In genomic region chr4:146327859-146328258, GRCh38 we compare ENCODE assay signal across 28 cellular contexts.
DNase-seq lines count a peak whose midpoint lies in the region; ATAC-seq, FAIRE-seq and TF ChIP-seq lines count a peak whose summit lies in the region.
"Had no signal": no experiment of that assay in that cellular context is flagged by ENCODE, and none has a peak within 500 bp of the region (broad histone marks: within the 10 kb centered on the region; RNA-seq: fewer than 3 reads in every experiment).

No MANE protein-coding gene starts in this region.

- FAIRE-seq in endothelial cell of umbilical vein (lab: Jason Lieb, UNC) = no peak
- FAIRE-seq: GM12891, HepG2 had no signal

- TF ChIP-seq POLR2A in IMR-90 (IDR thresholded peaks at IDR 0.05; ENCODE audit: low read depth, low read length) (no peak), endothelial cell of umbilical vein (IDR thresholded peaks at IDR 0.05; ENCODE audit: low read depth, low read length) (no peak)

- H3K23ac ChIP-seq in IMR-90 (ENCODE audit: low read depth, low read length) = no peak overlapping the region

- H4K20me1 ChIP-seq in IMR-90 (ENCODE audit: insufficient read depth, low read length) = no peaks in the 10 kb centered on the region
- H4K20me1 ChIP-seq in endothelial cell of umbilical vein (replicated peaks; ENCODE audit: control insufficient read depth, extremely low read depth, insufficient read depth, low read length) = no peaks in the 10 kb centered on the region

- no peak overlapping the region for H4K8ac ChIP-seq in IMR-90 (ENCODE audit: low read depth in 2 of 2, low read length in 2 of 2)

- TF ChIP-seq CTCF in IMR-90 (conservative IDR thresholded peaks at IDR 0.05; ENCODE audit: low read depth, low read length) (no peak), endothelial cell of umbilical vein (IDR thresholded peaks at IDR 0.05; ENCODE audit: extremely low read depth in 1 of 2, insufficient read depth in 1 of 2, low read depth in 1 of 2, low read length in 2 of 2) (no peak), upper lobe of right lung (IDR thresholded peaks at IDR 0.05) (no peak)

- peak overlapping the region; percentile 20 for H3K4ac ChIP-seq in IMR-90 (ENCODE audit: low read depth, low read length)

- H3K27me3 ChIP-seq in ACC112 (ENCODE audit: insufficient read depth, low read length) (no peaks in the 10 kb centered on the region), IMR-90 (ENCODE audit: control insufficient read depth, insufficient read depth, low read length) (no peaks in the 10 kb centered on the region), endothelial cell of umbilical vein (ENCODE audit: control insufficient read depth in 2 of 2, insufficient read depth in 2 of 2, low read length in 2 of 2) (no peaks in the 10 kb centered on the region), upper lobe of right lung (no peaks in the 10 kb centered on the region)
- H3K27me3 ChIP-seq: MG63 had no signal

- H4K5ac ChIP-seq in IMR-90 (ENCODE audit: low read depth, low read length) = no peak overlapping the region

- no peaks in the 10 kb centered on the region for H3K9me1 ChIP-seq in IMR-90 (ENCODE audit: insufficient read depth, low read length)
- no peaks in the 10 kb centered on the region for H3K9me1 ChIP-seq in endothelial cell of umbilical vein (replicated peaks; ENCODE audit: control insufficient read depth, extremely low read depth, insufficient read depth, low read length)

- H4K91ac ChIP-seq in IMR-90 (ENCODE audit: insufficient read depth, low read depth, low read length) = no peak overlapping the region; the same call in 1 of the 2 replicates

- ATAC-seq in IMR-90 (ENCODE audit: low read depth) = no peak
- no peak for ATAC-seq in upper lobe of right lung
- ATAC-seq in GM21528 (IDR thresholded peaks at IDR 0.05; ENCODE audit: low FRiP score, unreplicated experiment) = no peak
- ATAC-seq in HG03432 (IDR thresholded peaks at IDR 0.05; ENCODE audit: unreplicated experiment) = no peak
- ATAC-seq: CD8-positive, alpha-beta T cell; HepG2; T-cell had no signal

- H3K79me1 ChIP-seq in IMR-90 (ENCODE audit: low read depth in 1 of 2, low read length in 2 of 2) = peaks cover 0 to 20% of the 10 kb centered on the region in 2 experiments; a peak in 2 of 4 replicates

- no peak overlapping the region for H2BK20ac ChIP-seq in IMR-90 (ENCODE audit: low read depth, low read length)

- 71% methylated on average over 1 of the region's 4 CpGs; no CpG with 5 or more reads in 1 of the 2 experiments for WGBS in IMR-90 (ENCODE audit: extremely low coverage in 2 of 2, insufficient read length in 1 of 2), 2 experiments

- no TSS peak for BruUV-seq in IMR-90 (replicated peaks; lab: Mats Ljungman, UMichigan)
- BruUV-seq in endothelial cell of umbilical vein (replicated peaks; lab: Mats Ljungman, UMichigan) = no TSS peak

- H3K4me3 ChIP-seq in ACC112 (ENCODE audit: low read depth, low read length) = no peak overlapping the region
- no peak overlapping the region for H3K4me3 ChIP-seq in IMR-90 (ENCODE audit: insufficient read depth, low read depth, low read length)
- no peak overlapping the region for H3K4me3 ChIP-seq in endothelial cell of umbilical vein (replicated peaks in 1 of 3; ENCODE audit: insufficient read depth in 1 of 3, low read depth in 1 of 3, low read length in 3 of 3)
- no peak overlapping the region for H3K4me3 ChIP-seq in upper lobe of right lung
- H3K4me3 ChIP-seq: MG63 had no signal

- no peak overlapping the region for H3K56ac ChIP-seq in IMR-90 (ENCODE audit: extremely low read depth, insufficient read depth, low read length)

- H3K36me3 ChIP-seq in ACC112 (ENCODE audit: insufficient read depth, low read length) = no peaks in the 10 kb centered on the region
- H3K36me3 ChIP-seq in IMR-90 (ENCODE audit: control insufficient read depth, insufficient read depth, low read length) = no peaks in the 10 kb centered on the region
- no peaks in the 10 kb centered on the region for H3K36me3 ChIP-seq in endothelial cell of umbilical vein (ENCODE audit: control insufficient read depth in 2 of 2, extremely low read depth in 1 of 2, insufficient read depth in 2 of 2, low read length in 2 of 2)
- no peaks in the 10 kb centered on the region for H3K36me3 ChIP-seq in upper lobe of right lung
- H3K36me3 ChIP-seq: MG63 had no signal

- dilution Hi-C loops in IMR-90 (cut with HindIII; ENCODE audit: low sequenced_read_pairs, unreplicated experiment) (no loop called here), endothelial cell of umbilical vein (cut with MboI; ENCODE audit: extremely low pct_ligation_motif_present, low sequenced_read_pairs) (no loop called here)

- no peak overlapping the region for H3K4me2 ChIP-seq in IMR-90 (ENCODE audit: low read depth, low read length)
- H3K4me2 ChIP-seq in endothelial cell of umbilical vein (ENCODE audit: insufficient read depth, low read length) = no peak overlapping the region

- H3K9ac ChIP-seq in IMR-90 (ENCODE audit: low read depth, low read length) (no peak overlapping the region), endothelial cell of umbilical vein (replicated peaks; ENCODE audit: extremely low read depth, insufficient read depth, low read length) (no peak overlapping the region)

- DNase-seq in IMR-90 (no peak), endothelial cell of umbilical vein (ENCODE audit: low read depth, low spot score) (no peak), upper lobe of right lung (peak; percentile 59), SW480 (ENCODE audit: low spot score) (no peak)
- DNase-seq: Caco-2; CD8-positive, alpha-beta T cell; DMS79; EL; GF-D8; KBM-7; MG63; NCI-H1105 treated with DMSO at 0.1 percent for 48 hours; NCI-H146; NCI-H1930; NCI-H2107; NCI-H446 treated with DMSO at 0.1 percent for 48 hours; NCI-H526; NCI-H82; NK-92 treated with Interleukin-12 subunit alpha and Interleukin-12 subunit beta, amount 100 ng/mL, for 24 hours; RPMI8226; SIG-M5; T-cell had no signal

- no peak for TF ChIP-seq RAD21 in IMR-90 (IDR thresholded peaks at IDR 0.05; ENCODE audit: low read length)

- in situ Hi-C loops in IMR-90 (cut with MboI; ENCODE audit: low sequenced_read_pairs) = loop anchor here (25.0 kb wide), 1 partner anchor 1259 kb away; no protein-coding TSS in a partner anchor

- H3K4me1 ChIP-seq in ACC112 (ENCODE audit: control insufficient read depth, insufficient read depth, low read length, unreplicated experiment) = peaks cover 33% of the 10 kb centered on the region
- peaks cover 6% of the 10 kb centered on the region for H3K4me1 ChIP-seq in IMR-90 (ENCODE audit: control insufficient read depth, insufficient read depth, low read length)
- peaks cover 30% of the 10 kb centered on the region for H3K4me1 ChIP-seq in endothelial cell of umbilical vein (ENCODE audit: control insufficient read depth, extremely low read depth, insufficient read depth, low read length)
- H3K4me1 ChIP-seq in upper lobe of right lung = no peaks in the 10 kb centered on the region
- H3K4me1 ChIP-seq: Caco-2 had no signal

- intact Hi-C loops in IMR-90 (cut with micrococcal nuclease) = no loop called here
- intact Hi-C loops in endothelial cell of umbilical vein (cut with micrococcal nuclease) = no loop called here
- intact Hi-C loops in upper lobe of right lung (cut with DNase I) = no loop called here

- H2BK15ac ChIP-seq in IMR-90 (ENCODE audit: low read depth, low read length) = no peak overlapping the region

- H2AK9ac ChIP-seq in IMR-90 (replicated peaks; ENCODE audit: low read depth, low read length, poor library complexity) = peak overlapping the region; percentile 10

- no peak overlapping the region for H2AFZ ChIP-seq in ACC112 (ENCODE audit: low read length, unreplicated experiment)
- peak overlapping the region; percentile 19 for H2AFZ ChIP-seq in IMR-90 (replicated peaks; ENCODE audit: low read length, poor library complexity)
- H2AFZ ChIP-seq in endothelial cell of umbilical vein (ENCODE audit: low read depth, low read length) = no peak overlapping the region

- POLR2A ChIA-PET in IMR-90 (lab: Charles Lee; ENCODE audit: unreplicated experiment) = no interaction called here
- POLR2A ChIA-PET in endothelial cell of umbilical vein (lab: Charles Lee) = no interaction called here

- no peak overlapping the region for H3K14ac ChIP-seq in IMR-90 (replicated peaks; ENCODE audit: low read depth, low read length)

- peak overlapping the region; percentile 80 for H2BK5ac ChIP-seq in IMR-90 (ENCODE audit: low read depth, low read length, poor library complexity, severe bottlenecking)

- CTCF ChIA-PET in IMR-90 (lab: Yijun Ruan, JAX) = no interaction called here
- CTCF ChIA-PET in endothelial cell of umbilical vein (lab: Charles Lee) = interaction anchor here (1.8 kb wide), 1 partner anchor 15 kb away, joined by 4 read pairs; no protein-coding TSS in a partner anchor

- peaks cover 3% of the 10 kb centered on the region for H3K79me2 ChIP-seq in ACC112 (ENCODE audit: control insufficient read depth, insufficient read depth, low read length, unreplicated experiment)
- H3K79me2 ChIP-seq in endothelial cell of umbilical vein (ENCODE audit: control insufficient read depth, insufficient read depth, low read length) = no peaks in the 10 kb centered on the region

- H3K9me3 ChIP-seq in IMR-90 (ENCODE audit: control insufficient read depth, insufficient read depth, low read length) = no peaks in the 10 kb centered on the region
- no peaks in the 10 kb centered on the region for H3K9me3 ChIP-seq in endothelial cell of umbilical vein (replicated peaks; ENCODE audit: control insufficient read depth, insufficient read depth, low read length)
- no peaks in the 10 kb centered on the region for H3K9me3 ChIP-seq in upper lobe of right lung
- H3K9me3 ChIP-seq: Caco-2, MG63 had no signal

- H3K27ac ChIP-seq in ACC112 (ENCODE audit: low read depth, low read length) (peak overlapping the region; percentile 92; the same call in 1 of the 2 replicates), IMR-90 (ENCODE audit: insufficient read depth, low read length) (no peak overlapping the region), endothelial cell of umbilical vein (ENCODE audit: insufficient read depth, low read depth, low read length) (peak overlapping the region; percentile 98), upper lobe of right lung (no peak overlapping the region)
- H3K27ac ChIP-seq: C4-2B had no signal

- no peak overlapping the region for H3K18ac ChIP-seq in IMR-90 (ENCODE audit: low read depth, low read length)

- no peak overlapping the region for H2AK5ac ChIP-seq in IMR-90 (ENCODE audit: low read depth, low read length)

- peak overlapping the region; percentile 85; the same call in 1 of the 2 replicates for H2BK120ac ChIP-seq in IMR-90 (ENCODE audit: low read depth, low read length)

TF ChIP-seq in IMR-90, 13 proteins besides CTCF, POLR2A, EP300 and RAD21:
- TF ChIP-seq SMC3 (IDR thresholded peaks at IDR 0.05; ENCODE audit: low read depth, low read length) = no peak

TF ChIP-seq in endothelial cell of umbilical vein, 7 proteins besides CTCF, POLR2A, EP300 and RAD21 (continues in another document):
- no peak for TF ChIP-seq EZH2 (IDR thresholded peaks at IDR 0.05; ENCODE audit: borderline replicate concordance, low read depth, low read length, severe bottlenecking)
- no peak for TF ChIP-seq JUN (IDR thresholded peaks at IDR 0.05; ENCODE audit: borderline replicate concordance, insufficient read depth, insufficient read length, low read depth)
- TF ChIP-seq POLR2AphosphoS5 (IDR thresholded peaks at IDR 0.05; ENCODE audit: insufficient read depth, low read depth, low read length) = no peak
- TF ChIP-seq FOS (IDR thresholded peaks at IDR 0.05; ENCODE audit: borderline replicate concordance, insufficient read depth, low read length) = no peak

Comparison
In these comparisons a context has a peak if more than half of its experiments do, and no peak if none do; other contexts are left out.
1. H3K27ac ChIP-seq: peak in ACC112 (single experiment) and endothelial cell of umbilical vein (single experiment); none in IMR-90 (single experiment) and upper lobe of right lung (single experiment).